In genomic region chr6:11221623-11222384, GRCh38 we compare ENCODE assay signal across 15 cellular contexts. TPM values are rescaled to one million over a fixed set of nuclear protein-coding genes. Genes with fewer than 3 reads are reported as not detected.
DNase-seq lines count a peak whose midpoint lies in the region; ATAC-seq and TF ChIP-seq lines count a peak whose summit lies in the region.
"Had no signal": no experiment of that assay in that cellular context is flagged by ENCODE, and none has a peak within 500 bp of the region (broad histone marks: within the 10 kb centered on the region; RNA-seq: fewer than 3 reads in every experiment).

No MANE protein-coding gene starts in this region.

- H3K27me3 Mint-ChIP-seq in memory B cell, result no peaks in the 10 kb centered on the region
- H3K27me3 Mint-ChIP-seq: naive thymus-derived CD4-positive, alpha-beta T cell had no signal

- peaks cover 16% of the 10 kb centered on the region for H3K36me3 Mint-ChIP-seq in memory B cell

- H3K27me3 ChIP-seq in right cardiac atrium (ENCODE audit: control insufficient read depth, insufficient read depth) (no peaks in the 10 kb centered on the region), vagina (no peaks in the 10 kb centered on the region)
- H3K27me3 ChIP-seq: cardiac muscle cell had no signal

- no peak for TF ChIP-seq POLR2A in vagina (IDR thresholded peaks at IDR 0.05)

- intact Hi-C loops in right cardiac atrium (cut with DNase I) (loop anchor here in 2 of 4 donors (10.0 kb wide), 1 partner anchor 47 kb away; no protein-coding TSS in a partner anchor), Right ventricle myocardium inferior (cut with DNase I) (loop anchor here (5.0 kb wide), 1 partner anchor 200 kb away; no protein-coding TSS in a partner anchor), vagina (cut with DNase I) (loop anchor here (10.0 kb wide), 1 partner anchor 47 kb away; no protein-coding TSS in a partner anchor)

- ATAC-seq in right cardiac atrium (no peak), Right ventricle myocardium inferior (no peak), memory B cell (ENCODE audit: low read depth) (no peak)

- H3K4me1 Mint-ChIP-seq in memory B cell, result peaks cover 31% of the 10 kb centered on the region

- peak overlapping the region; percentile 7 for H3K27ac Mint-ChIP-seq in memory B cell

- no peaks in the 10 kb centered on the region for H3K9me3 Mint-ChIP-seq in memory B cell

- no peak overlapping the region for H3K4me3 Mint-ChIP-seq in memory B cell

- no peaks in the 10 kb centered on the region for H3K36me3 ChIP-seq in vagina
- H3K36me3 ChIP-seq: cardiac muscle cell had no signal

- no peak for TF ChIP-seq CTCF in vagina (IDR thresholded peaks at IDR 0.05)

- peak overlapping the region; percentile 8 for H3K27ac ChIP-seq in right cardiac atrium (ENCODE audit: low read length)
- H3K27ac ChIP-seq in vagina, result peak overlapping the region; percentile 50
- H3K27ac ChIP-seq: cardiac muscle cell had no signal

- H3K9me3 ChIP-seq in right cardiac atrium (ENCODE audit: control insufficient read depth, low read length), result no peaks in the 10 kb centered on the region
- no peaks in the 10 kb centered on the region for H3K9me3 ChIP-seq in vagina

- 57% methylated on average over 3 of the region's 3 CpGs for WGBS in right cardiac atrium

- no peak for DNase-seq in right cardiac atrium
- DNase-seq in Right ventricle myocardium inferior (ENCODE audit: missing footprints), result no peak
- peak; percentile 83 for DNase-seq in amniotic epithelial cell (ENCODE audit: low read depth)
- DNase-seq in memory B cell (ENCODE audit: low spot score in 2 of 2), result no peak
- DNase-seq in vagina (ENCODE audit: extremely low spot score in 2 of 2), result no peak
- DNase-seq in DMS 273 treated with DMSO at 0.1 percent for 48 hours (lab: John Stamatoyannopoulos, UW), result no peak
- DNase-seq in stimulated activated CD8-positive, alpha-beta memory T cell treated with anti-CD3 and anti-CD28 coated beads, Interleukin-4, amount 100 ng/mL, for 48 hours, result no peak
- DNase-seq in AG08395 (ENCODE audit: low spot score), result no peak
- DNase-seq: activated T-cell treated with anti-CD3 and anti-CD28 coated beads, Interleukin-2, amount 50 U/mL, for 48 hours; C1 segment of cervical spinal cord; naive thymus-derived CD4-positive, alpha-beta T cell; NCI-H524 treated with DMSO at 0.1 percent for 48 hours; RPMI8226; small intestine had no signal

- H3K4me3 ChIP-seq in right cardiac atrium (ENCODE audit: low read length), result no peak overlapping the region
- H3K4me3 ChIP-seq in vagina, result no peak overlapping the region
- H3K4me3 ChIP-seq: cardiac muscle cell had no signal

- peaks cover 21% of the 10 kb centered on the region for H3K4me1 ChIP-seq in right cardiac atrium (ENCODE audit: control insufficient read depth, insufficient read depth, low read length)
- peaks cover 52% of the 10 kb centered on the region for H3K4me1 ChIP-seq in vagina

RNA-seq across cellular contexts. Expression of gene NEDD9, which starts 10.7 kb away (rescaled TPM):
- total RNA-seq in right cardiac atrium (10 to 100 TPM; 21.8 to 38.0 (median 29.1) TPM), Right ventricle myocardium inferior (29.3 TPM), vagina (45.4 TPM)
- polyA plus RNA-seq in right cardiac atrium, result 20.9 TPM
